In the genomic region with DNA sequence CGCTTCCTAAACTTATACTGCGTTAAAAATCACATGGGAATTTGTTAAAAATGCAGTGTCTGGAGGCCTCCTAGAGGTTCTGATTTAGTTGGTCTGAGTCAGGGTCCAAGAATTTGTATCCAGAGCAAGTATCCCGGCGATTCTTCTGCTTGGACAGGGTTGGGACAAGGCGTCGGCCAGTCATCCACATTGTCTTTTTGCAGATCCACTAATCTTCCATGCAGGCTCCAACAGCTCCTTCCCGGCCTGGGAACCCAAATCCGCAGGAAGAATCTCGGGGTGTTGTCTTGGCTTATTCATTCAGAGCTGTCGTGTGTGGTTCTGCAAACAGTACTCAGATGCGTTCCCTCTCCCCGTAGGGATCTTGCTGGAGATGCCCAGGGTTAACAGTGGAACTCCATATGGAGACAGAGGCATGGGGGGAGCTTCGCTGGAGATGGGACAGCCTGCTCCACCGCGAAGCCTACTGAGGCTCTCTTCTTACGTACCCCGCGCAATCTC, we compare ENCODE assay signal across 13 cellular contexts. TPM values are rescaled to one million over a fixed set of nuclear protein-coding genes. Genes with fewer than 3 reads are reported as not detected.
DNase-seq lines count a peak whose midpoint lies in the region; ATAC-seq and TF ChIP-seq lines count a peak whose summit lies in the region.
"Had no signal": no experiment of that assay in that cellular context is flagged by ENCODE, and none has a peak within 500 bp of the region (broad histone marks: within the 10 kb centered on the region; RNA-seq: fewer than 3 reads in every experiment).

No MANE protein-coding gene starts in this region.

- no peak overlapping the region for H3K4ac ChIP-seq in mesenchymal stem cell (ENCODE audit: low read depth in 1 of 2, low read length in 2 of 2)

- H3K27ac ChIP-seq in left ventricle myocardium inferior (replicated peaks) = no peak overlapping the region
- peak overlapping the region; percentile 6 for H3K27ac ChIP-seq in brain microvascular endothelial cell
- no peak overlapping the region for H3K27ac ChIP-seq in mesenchymal stem cell (ENCODE audit: low read length, poor library complexity, severe bottlenecking)
- H3K27ac ChIP-seq in upper lobe of right lung = peak overlapping the region; percentile 8

- no peak overlapping the region for H2BK120ac ChIP-seq in mesenchymal stem cell (ENCODE audit: low read depth, low read length)

- H2AFZ ChIP-seq in mesenchymal stem cell (ENCODE audit: low read depth, low read length) = no peak overlapping the region

- H3K36me3 ChIP-seq in left ventricle myocardium inferior (peaks cover 7% of the 10 kb centered on the region), brain microvascular endothelial cell (replicated peaks) (peaks cover 3% of the 10 kb centered on the region), mesenchymal stem cell (ENCODE audit: control insufficient read depth in 1 of 2, insufficient read depth in 2 of 2, low read depth in 1 of 2, low read length in 2 of 2) (no peaks in the 10 kb centered on the region), upper lobe of right lung (no peaks in the 10 kb centered on the region)

- H3K4me2 ChIP-seq in mesenchymal stem cell (ENCODE audit: low read length, poor library complexity, severe bottlenecking) = no peak overlapping the region

- H3K9me3 ChIP-seq in left ventricle myocardium inferior (replicated peaks) = peaks cover 4% of the 10 kb centered on the region
- peaks cover 4% of the 10 kb centered on the region for H3K9me3 ChIP-seq in mesenchymal stem cell (ENCODE audit: control insufficient read depth, low read length)
- H3K9me3 ChIP-seq in upper lobe of right lung = no peaks in the 10 kb centered on the region

- H3K14ac ChIP-seq in mesenchymal stem cell (ENCODE audit: low read length in 2 of 2) = no peak overlapping the region

- H2AK5ac ChIP-seq in mesenchymal stem cell (ENCODE audit: low read length, severe bottlenecking) = no peak overlapping the region

- H3K9ac ChIP-seq in mesenchymal stem cell (ENCODE audit: low read length) = peak overlapping the region; percentile 92

- intact Hi-C loops in left ventricle myocardium inferior (cut with micrococcal nuclease) (no loop called here), left cardiac atrium (cut with DNase I) (no loop called here), upper lobe of right lung (cut with DNase I) (no loop called here)

- H3K18ac ChIP-seq in mesenchymal stem cell (ENCODE audit: low read depth in 1 of 2, low read length in 2 of 2) = peak overlapping the region in 1 of 2 experiments; percentile 14

- H3K79me1 ChIP-seq in mesenchymal stem cell (replicated peaks; ENCODE audit: low read length, poor library complexity, severe bottlenecking) = no peaks in the 10 kb centered on the region

- H2BK15ac ChIP-seq in mesenchymal stem cell (ENCODE audit: low read depth, poor library complexity, severe bottlenecking) = no peak overlapping the region

- no peak for ATAC-seq in left cardiac atrium
- ATAC-seq in upper lobe of right lung = peak; percentile 2
- no peak for ATAC-seq in HG03139 (IDR thresholded peaks at IDR 0.05; ENCODE audit: unreplicated experiment)

- TF ChIP-seq CTCF in left ventricle myocardium inferior (IDR thresholded peaks at IDR 0.05; ENCODE audit: borderline replicate concordance) = no peak
- TF ChIP-seq CTCF in brain microvascular endothelial cell (IDR thresholded peaks at IDR 0.05; ENCODE audit: low read depth, low read length, missing control alignments) = no peak
- TF ChIP-seq CTCF in upper lobe of right lung (IDR thresholded peaks at IDR 0.05) = no peak

- H3K27me3 ChIP-seq in left ventricle myocardium inferior (ENCODE audit: low read depth) (no peaks in the 10 kb centered on the region), brain microvascular endothelial cell (replicated peaks) (no peaks in the 10 kb centered on the region), mesenchymal stem cell (ENCODE audit: control insufficient read depth in 1 of 2, insufficient read depth in 1 of 2, low read length in 2 of 2) (no peaks in the 10 kb centered on the region), upper lobe of right lung (no peaks in the 10 kb centered on the region)

- no peak overlapping the region for H2BK12ac ChIP-seq in mesenchymal stem cell (ENCODE audit: low read length in 2 of 2)

- H2BK5ac ChIP-seq in mesenchymal stem cell (ENCODE audit: low read depth, low read length, poor library complexity, severe bottlenecking) = no peak overlapping the region

- H3K4me1 ChIP-seq in left ventricle myocardium inferior (no peaks in the 10 kb centered on the region), mesenchymal stem cell (ENCODE audit: control insufficient read depth, insufficient read depth, low read depth, low read length) (peaks cover 5% of the 10 kb centered on the region), upper lobe of right lung (no peaks in the 10 kb centered on the region)

- 65% methylated on average over 13 of the region's 18 CpGs for WGBS in mesenchymal stem cell

- DNase-seq in left ventricle myocardium inferior (no peak), left cardiac atrium (no peak), brain microvascular endothelial cell (no peak), mesenchymal stem cell (peak; percentile 43), upper lobe of right lung (no peak), UCSD-AML1 (lab: John Stamatoyannopoulos, UW; ENCODE audit: unreplicated experiment) (no peak)
- no peak for DNase-seq in activated CD4-positive, alpha-beta T cell treated with anti-CD3 and anti-CD28 coated beads for 4 hours
- DNase-seq: effector CD4-positive, alpha-beta T cell had no signal

- H4K8ac ChIP-seq in mesenchymal stem cell (ENCODE audit: low read length) = no peak overlapping the region

- H3K4me3 ChIP-seq in left ventricle myocardium inferior (peak overlapping the region; percentile 68), brain microvascular endothelial cell (ENCODE audit: low read depth, low read length) (no peak overlapping the region), mesenchymal stem cell (ENCODE audit: insufficient read depth in 1 of 2, low read depth in 1 of 2, low read length in 2 of 2) (no peak overlapping the region), upper lobe of right lung (peak overlapping the region; percentile 57)

- no peak overlapping the region for H4K91ac ChIP-seq in mesenchymal stem cell (ENCODE audit: low read length)

- no peak overlapping the region for H3K23ac ChIP-seq in mesenchymal stem cell (ENCODE audit: low read length in 2 of 2)

- in situ Hi-C loops in brain microvascular endothelial cell (cut with HindIII; ENCODE audit: low pct_ligation_motif_present, low sequenced_read_pairs) = no loop called here

RNA-seq across cellular contexts. Expression of gene GPRC5D, which starts 25.3 kb away (rescaled TPM):
- total RNA-seq in left ventricle myocardium inferior (not detected), left cardiac atrium (not detected), upper lobe of right lung (not detected)
- polyA plus RNA-seq in mesenchymal stem cell (2013, experiment 1 of 2) = not detected
- polyA plus RNA-seq in mesenchymal stem cell (2013, experiment 2 of 2) = not detected
- total RNA-seq: activated T-helper 1 cell treated with anti-CD3 and anti-CD28 coated beads, Interleukin-12 subunit alpha, Interleukin-12 subunit beta, Interleukin-2, Interleukin-4 antibody, amounts not matched to agents 30 ng/mL and 10 ng/mL and 1 ng/mL, durations not matched to agents 14 hours and 24 hours and 36 hours; neural crest cell had no signal
- polyA plus RNA-seq: AG04450, aorta had no signal

RNA-seq across cellular contexts. Expression of gene GPRC5A, which starts 35.3 kb away (rescaled TPM):
- total RNA-seq in left ventricle myocardium inferior = 0.77 TPM
- total RNA-seq in left cardiac atrium = 1 to 10 TPM; 2.6 to 5.6 TPM
- 18.3 TPM for polyA plus RNA-seq in mesenchymal stem cell (2013, experiment 1 of 2)
- 18.0 TPM for polyA plus RNA-seq in mesenchymal stem cell (2013, experiment 2 of 2)
- total RNA-seq in upper lobe of right lung = 886 TPM
- total RNA-seq: activated T-helper 1 cell treated with anti-CD3 and anti-CD28 coated beads, Interleukin-12 subunit alpha, Interleukin-12 subunit beta, Interleukin-2, Interleukin-4 antibody, amounts not matched to agents 30 ng/mL and 10 ng/mL and 1 ng/mL, durations not matched to agents 14 hours and 24 hours and 36 hours; neural crest cell had no signal

Comparison
In these comparisons a context has a peak if more than half of its experiments do, and no peak if none do; other contexts are left out.
1. H3K27ac ChIP-seq: peak in brain microvascular endothelial cell (single experiment) and upper lobe of right lung (single experiment); none in left ventricle myocardium inferior (single experiment) and mesenchymal stem cell (single experiment).
2. H3K4me3 ChIP-seq: peak in left ventricle myocardium inferior (single experiment) and upper lobe of right lung (single experiment); none in brain microvascular endothelial cell (single experiment) and mesenchymal stem cell (0 of 2).
3. RNA of gene GPRC5A, which starts 35.3 kb away (total RNA-seq): 886 TPM in upper lobe of right lung (single experiment); 2.6 to 5.6 TPM in left cardiac atrium and 0.77 TPM in left ventricle myocardium inferior (single experiment); every median in the first group is over 100 times any median in the second.